1 cellular context compared by ENCODE assay signal in the genomic region with DNA sequence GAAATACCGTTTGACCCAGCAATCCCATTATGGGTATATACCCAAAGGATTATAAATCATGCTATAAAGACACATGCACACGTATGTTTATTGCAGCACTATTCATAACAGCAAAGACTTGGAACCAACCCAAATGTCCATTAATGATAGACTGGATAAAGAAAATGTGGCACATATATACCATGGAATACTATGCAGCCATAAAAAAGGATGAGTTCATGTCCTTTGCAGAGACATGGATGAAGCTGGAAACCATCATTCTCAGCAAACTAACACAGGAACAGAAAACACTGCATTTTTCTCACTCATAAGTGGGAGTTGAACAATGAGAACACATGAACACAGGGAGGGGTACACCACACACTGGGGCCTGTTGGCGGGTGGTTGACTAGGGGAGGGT.
A peak's percentile ranks its signal among the peaks of the same experiment; 100 is the strongest.
TF ChIP-seq lines count a peak whose summit lies in the region.
"Not testable (repeated sequence)": the region's sequence is repeated elsewhere in the genome, so short reads cannot be mapped to it uniquely, and the experiment has no call there.

No MANE protein-coding gene starts in this region.

- H3K4me3 ChIP-seq in HEK293 (ENCODE audit: low read depth, low read length): not testable (repeated sequence)

- not testable (repeated sequence) for H3K36me3 ChIP-seq in HEK293 (ENCODE audit: control insufficient read depth in 2 of 2, insufficient read depth in 1 of 2, low read length in 2 of 2)

- H3K9me3 ChIP-seq in HEK293 (ENCODE audit: control insufficient read depth, insufficient read depth, low read depth, low read length): not testable (repeated sequence)

- H3K27ac ChIP-seq in HEK293 (ENCODE audit: extremely low read depth, low read depth, low read length): not testable (repeated sequence)

- CTCF ChIA-PET in HEK293 (lab: Yijun Ruan, JAX): not testable (repeated sequence)

- POLR2A ChIA-PET in HEK293 (lab: Yijun Ruan, JAX): not testable (repeated sequence)

- TF ChIP-seq CTCF in HEK293 (tag by site-specific recombination; IDR thresholded peaks at IDR 0.05): not testable (repeated sequence)

- not testable (repeated sequence) for H3K4me1 ChIP-seq in HEK293 (ENCODE audit: control insufficient read depth, insufficient read depth, low read length)

TF ChIP-seq in HEK293, 187 proteins besides CTCF, POLR2A, EP300 and RAD21:
- TF ChIP-seq, protein P1, sequence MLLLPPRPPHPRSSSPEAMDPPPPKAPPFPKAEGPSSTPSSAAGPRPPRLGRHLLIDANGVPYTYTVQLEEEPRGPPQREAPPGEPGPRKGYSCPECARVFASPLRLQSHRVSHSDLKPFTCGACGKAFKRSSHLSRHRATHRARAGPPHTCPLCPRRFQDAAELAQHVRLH (tag by site-specific recombination; IDR thresholded peaks at IDR 0.05): peak; percentile 36; the same call in 1 of the 2 replicates
- TF ChIP-seq ZNF146 (tag by site-specific recombination; IDR thresholded peaks at IDR 0.05): peak; percentile 92
